In the genomic region with DNA sequence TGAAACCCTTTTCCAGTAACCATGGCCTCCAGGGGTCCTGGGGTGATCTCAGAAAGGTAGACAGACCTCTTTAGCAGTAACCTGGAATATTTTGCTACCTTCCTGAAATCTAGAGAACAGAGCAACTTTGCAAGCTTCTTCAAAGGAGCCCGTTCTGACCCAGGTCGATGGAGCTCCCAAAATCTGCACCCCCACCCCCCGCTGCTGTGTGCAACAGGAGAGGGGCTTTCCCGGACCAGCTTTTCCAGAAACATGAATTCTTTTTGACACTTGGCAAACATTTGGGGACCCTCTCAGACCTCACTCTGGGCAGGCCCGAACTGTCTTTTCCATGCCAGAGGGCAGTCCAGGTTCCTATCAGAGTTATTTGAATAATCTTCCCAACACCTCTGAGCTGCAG, we compare ENCODE assay signal across 33 cellular contexts.
DNase-seq lines count a peak whose midpoint lies in the region; TF ChIP-seq lines count a peak whose summit lies in the region.
"Had no signal": no experiment of that assay in that cellular context is flagged by ENCODE, and none has a peak within 500 bp of the region (broad histone marks: within the 10 kb centered on the region; RNA-seq: fewer than 3 reads in every experiment).

No MANE protein-coding gene starts in this region.

- H3K4me3 ChIP-seq in endodermal cell (ENCODE audit: low read length), result no peak overlapping the region
- no peak overlapping the region for H3K4me3 ChIP-seq in colonic mucosa
- H3K4me3 ChIP-seq: A549; BLaER1; BLaER1 treated with 17β-estradiol and CSF1 and Interleukin-3, amounts not matched to agents 10 nM and 100 nM had no signal

- intact Hi-C loops in colonic mucosa (cut with DNase I), result no loop called here

- CTCF ChIA-PET in activated CD4-positive, alpha-beta memory T cell treated with anti-CD3 and anti-CD28 coated beads, Interleukin-2, amount 10 ng/mL, durations not matched to agents 7 days and 5 days (lab: Charles Lee), result no interaction called here

- no peaks in the 10 kb centered on the region for H3K4me1 Mint-ChIP-seq in endodermal cell
- peaks cover 19% of the 10 kb centered on the region for H3K4me1 Mint-ChIP-seq in activated CD4-positive, alpha-beta memory T cell treated with anti-CD3 and anti-CD28 coated beads, Interleukin-2, amount 10 ng/mL, durations not matched to agents 7 days and 5 days

- H3K36me3 Mint-ChIP-seq in endodermal cell (ENCODE audit: low read depth), result no peaks in the 10 kb centered on the region
- H3K36me3 Mint-ChIP-seq in activated CD4-positive, alpha-beta memory T cell treated with anti-CD3 and anti-CD28 coated beads, Interleukin-2, amount 10 ng/mL, durations not matched to agents 7 days and 5 days (ENCODE audit: low read depth), result no peaks in the 10 kb centered on the region
- H3K36me3 Mint-ChIP-seq: CD14-positive monocyte; CD4-positive, alpha-beta memory T cell; CD4-positive, CD25-positive, alpha-beta regulatory T cell; CD8-positive, alpha-beta memory T cell; CD8-positive, alpha-beta T cell had no signal

- H3K27me3 ChIP-seq in endodermal cell (ENCODE audit: control insufficient read depth, insufficient read depth, low read length, poor library complexity, severe bottlenecking) (no peaks in the 10 kb centered on the region), colonic mucosa (no peaks in the 10 kb centered on the region)

- H3K27ac ChIP-seq in endodermal cell (ENCODE audit: low read depth, low read length) (no peak overlapping the region), colonic mucosa (no peak overlapping the region)
- H3K27ac ChIP-seq: 22Rv1; A549; BLaER1; BLaER1 treated with 17β-estradiol and CSF1 and Interleukin-3, amounts not matched to agents 10 nM and 100 nM; C4-2B had no signal

- H3K9me3 Mint-ChIP-seq in endodermal cell, result no peaks in the 10 kb centered on the region
- H3K9me3 Mint-ChIP-seq in activated CD4-positive, alpha-beta memory T cell treated with anti-CD3 and anti-CD28 coated beads, Interleukin-2, amount 10 ng/mL, durations not matched to agents 7 days and 5 days, result no peaks in the 10 kb centered on the region
- H3K9me3 Mint-ChIP-seq: CD14-positive monocyte; CD4-positive, alpha-beta memory T cell; CD4-positive, alpha-beta T cell; CD4-positive, CD25-positive, alpha-beta regulatory T cell; CD8-positive, alpha-beta memory T cell; CD8-positive, alpha-beta T cell had no signal

- 93 to 100% methylated on average over 4 to 5 of the region's 5 CpGs for WGBS in endodermal cell (ENCODE audit: insufficient coverage in 1 of 2, insufficient read length in 1 of 2), 2 experiments

- no peak overlapping the region for H3K4me3 Mint-ChIP-seq in endodermal cell
- H3K4me3 Mint-ChIP-seq in activated CD4-positive, alpha-beta memory T cell treated with anti-CD3 and anti-CD28 coated beads, Interleukin-2, amount 10 ng/mL, durations not matched to agents 7 days and 5 days, result no peak overlapping the region
- H3K4me3 Mint-ChIP-seq: B cell; CD4-positive, alpha-beta memory T cell; CD4-positive, alpha-beta T cell; CD4-positive, CD25-positive, alpha-beta regulatory T cell; CD8-positive, alpha-beta memory T cell; CD8-positive, alpha-beta T cell had no signal

- no peaks in the 10 kb centered on the region for H3K9me3 ChIP-seq in endodermal cell (ENCODE audit: control insufficient read depth, low read length)
- no peaks in the 10 kb centered on the region for H3K9me3 ChIP-seq in colonic mucosa
- H3K9me3 ChIP-seq: A549; BE2C; BLaER1; BLaER1 treated with 17β-estradiol and CSF1 and Interleukin-3, amounts not matched to agents 10 nM and 100 nM; Caco-2 had no signal

- DNase-seq in activated CD8-positive, alpha-beta memory T cell treated with anti-CD3 and anti-CD28 coated beads for 24 hours, result peak; percentile 52
- no peak for DNase-seq in activated CD8-positive, alpha-beta memory T cell treated with anti-CD3 and anti-CD28 coated beads, Interleukin-2, amount 50 U/mL, for 4 hours
- DNase-seq in endodermal cell (peak; percentile 15), ureter (ENCODE audit: low spot score) (peak; percentile 39), colonic mucosa (no peak)
- no peak for DNase-seq in activated CD4-positive, alpha-beta memory T cell treated with anti-CD3 and anti-CD28 coated beads, Interleukin-2, amount 10 ng/mL, durations not matched to agents 7 days and 5 days
- DNase-seq: 8988T; ACHN; AML-193; BE2C; C1 segment of cervical spinal cord; Caco-2; Calu3; CD4-positive, alpha-beta memory T cell; CD4-positive, alpha-beta T cell; CD4-positive, CD25-positive, alpha-beta regulatory T cell; CD8-positive, alpha-beta memory T cell; COR-L47; DMS 273 treated with DMSO at 0.1 percent for 48 hours; DMS153; DMS53; DMS79; DMS79 treated with DMSO at 0.1 percent for 48 hours; DND-41; EL had no signal

- H3K4me1 ChIP-seq in endodermal cell (ENCODE audit: control insufficient read depth, insufficient read depth, low read length), result no peaks in the 10 kb centered on the region
- no peaks in the 10 kb centered on the region for H3K4me1 ChIP-seq in colonic mucosa
- H3K4me1 ChIP-seq: BE2C had no signal

- H3K9ac ChIP-seq in endodermal cell (ENCODE audit: extremely low read depth, low read length, poor library complexity, severe bottlenecking) (no peak overlapping the region), colonic mucosa (ENCODE audit: low read depth in 2 of 2, low read length in 2 of 2) (no peak overlapping the region)
- H3K9ac ChIP-seq: BLaER1; BLaER1 treated with 17β-estradiol and CSF1 and Interleukin-3, amounts not matched to agents 10 nM and 100 nM had no signal

- H3K27me3 Mint-ChIP-seq in endodermal cell (ENCODE audit: insufficient read depth), result no peaks in the 10 kb centered on the region
- H3K27me3 Mint-ChIP-seq in activated CD4-positive, alpha-beta memory T cell treated with anti-CD3 and anti-CD28 coated beads, Interleukin-2, amount 10 ng/mL, durations not matched to agents 7 days and 5 days, result peaks cover 58% of the 10 kb centered on the region

- no peak overlapping the region for H3K27ac Mint-ChIP-seq in endodermal cell
- H3K27ac Mint-ChIP-seq in activated CD4-positive, alpha-beta memory T cell treated with anti-CD3 and anti-CD28 coated beads, Interleukin-2, amount 10 ng/mL, durations not matched to agents 7 days and 5 days, result no peak overlapping the region
- H3K27ac Mint-ChIP-seq: B cell; CD14-positive monocyte; CD4-positive, alpha-beta memory T cell; CD4-positive, alpha-beta T cell; CD4-positive, CD25-positive, alpha-beta regulatory T cell; CD8-positive, alpha-beta memory T cell; CD8-positive, alpha-beta T cell had no signal

- TF ChIP-seq CTCF in endodermal cell (conservative IDR thresholded peaks at IDR 0.05) (no peak), colonic mucosa (IDR thresholded peaks at IDR 0.05) (no peak)

- H3K36me3 ChIP-seq in endodermal cell (ENCODE audit: control insufficient read depth, insufficient read depth, low read length), result no peaks in the 10 kb centered on the region
- no peaks in the 10 kb centered on the region for H3K36me3 ChIP-seq in colonic mucosa
- H3K36me3 ChIP-seq: BE2C; BLaER1; BLaER1 treated with 17β-estradiol and CSF1 and Interleukin-3, amounts not matched to agents 10 nM and 100 nM had no signal

- POLR2A ChIA-PET in activated CD4-positive, alpha-beta memory T cell treated with anti-CD3 and anti-CD28 coated beads, Interleukin-2, amount 10 ng/mL, durations not matched to agents 7 days and 5 days (lab: Charles Lee), result no interaction called here

Comparison
In these comparisons a context has a peak if more than half of its experiments do, and no peak if none do; other contexts are left out.
1. DNase-seq: peak in activated CD8-positive, alpha-beta memory T cell treated with anti-CD3 and anti-CD28 coated beads for 24 hours (single experiment), endodermal cell (single experiment) and ureter (single experiment); none in activated CD8-positive, alpha-beta memory T cell treated with anti-CD3 and anti-CD28 coated beads, Interleukin-2, amount 50 U/mL, for 4 hours (single experiment), activated CD4-positive, alpha-beta memory T cell treated with anti-CD3 and anti-CD28 coated beads, Interleukin-2, amount 10 ng/mL, durations not matched to agents 7 days and 5 days (single experiment) and colonic mucosa (single experiment).